Comparison of ENCODE assay signal across 8 cellular contexts in genomic region chr9:129944501-129945116, GRCh38.
DNase-seq lines count a peak whose midpoint lies in the region; ATAC-seq and TF ChIP-seq lines count a peak whose summit lies in the region.

No MANE protein-coding gene starts in this region.

- no peak overlapping the region for H2AFZ ChIP-seq in GM23248

- H3K4me1 ChIP-seq in GM23248 (ENCODE audit: insufficient read depth): peaks cover 12% of the 10 kb centered on the region
- peaks cover 29% of the 10 kb centered on the region for H3K4me1 ChIP-seq in effector memory CD4-positive, alpha-beta T cell (ENCODE audit: control insufficient read depth, insufficient read depth, low read length, poor library complexity, severe bottlenecking)

- H3K36me3 ChIP-seq in GM23248 (ENCODE audit: low read depth): no peaks in the 10 kb centered on the region
- H3K36me3 ChIP-seq in WERI-Rb-1: no peaks in the 10 kb centered on the region; the same call in none of the 2 replicates
- peaks cover 30% of the 10 kb centered on the region for H3K36me3 ChIP-seq in effector memory CD4-positive, alpha-beta T cell (ENCODE audit: control insufficient read depth, insufficient read depth, low read length)

- WGBS in GM23248 (ENCODE audit: low coverage in 1 of 2, low lambda C conversion rate in 2 of 2, missing lambda C conversion rate in 2 of 2), 2 experiments: 99% methylated on average over 6 of the region's 6 CpGs

- H3K27ac ChIP-seq in GM23248 (no peak overlapping the region), WERI-Rb-1 (no peak overlapping the region)
- peak overlapping the region; percentile 55 for H3K27ac ChIP-seq in effector memory CD4-positive, alpha-beta T cell (ENCODE audit: insufficient read depth, low read length, poor library complexity, severe bottlenecking)

- H3K27me3 ChIP-seq in GM23248 (replicated peaks; ENCODE audit: insufficient read depth): no peaks in the 10 kb centered on the region
- H3K27me3 ChIP-seq in WERI-Rb-1 (ENCODE audit: insufficient read depth, low read depth, severe bottlenecking): no peaks in the 10 kb centered on the region
- no peaks in the 10 kb centered on the region for H3K27me3 ChIP-seq in effector memory CD4-positive, alpha-beta T cell (replicated peaks; ENCODE audit: control insufficient read depth, insufficient read depth, low read length, poor library complexity, severe bottlenecking)

- no peak for DNase-seq in GM23248
- DNase-seq in WERI-Rb-1: no peak
- peak; percentile 46 to 52 (median 52) for DNase-seq in effector memory CD4-positive, alpha-beta T cell
- peak; percentile 10 for DNase-seq in stimulated activated CD8-positive, alpha-beta memory T cell treated with anti-CD3 and anti-CD28 coated beads, Interleukin-12 subunit alpha, Interleukin-12 subunit beta, amount 100 ng/mL, for 4 hours (ENCODE audit: low read depth)
- DNase-seq in DMS153 (lab: John Stamatoyannopoulos, UW): no peak
- DNase-seq in foreskin fibroblast: no peak

- H3F3A ChIP-seq in GM23248 (ENCODE audit: insufficient read depth): peaks cover 5% of the 10 kb centered on the region; the same call in 1 of the 2 replicates

- no peak for ATAC-seq in HG02852 (IDR thresholded peaks at IDR 0.05; ENCODE audit: unreplicated experiment)
- no peak for ATAC-seq in HG02610 (IDR thresholded peaks at IDR 0.05; ENCODE audit: unreplicated experiment)

- H3K9ac ChIP-seq in GM23248: no peak overlapping the region; the same call in 1 of the 2 replicates

- TF ChIP-seq CTCF in WERI-Rb-1 (IDR thresholded peaks at IDR 0.05; ENCODE audit: low read depth, low read length): 0 out of 2 replicates have a peak, but pooled peaks have one; percentile 4
- TF ChIP-seq CTCF in foreskin fibroblast (IDR thresholded peaks at IDR 0.05; ENCODE audit: low read depth, low read length): no peak

- H3K4me2 ChIP-seq in GM23248 (ENCODE audit: unreplicated experiment): peak overlapping the region; percentile 9

- in situ Hi-C loops in GM23248 (cut with MboI): no loop called here

- H3K9me3 ChIP-seq in GM23248 (ENCODE audit: low read depth) (no peaks in the 10 kb centered on the region), WERI-Rb-1 (ENCODE audit: severe bottlenecking) (peaks cover 15% of the 10 kb centered on the region)
- H3K9me3 ChIP-seq in effector memory CD4-positive, alpha-beta T cell (ENCODE audit: control insufficient read depth, low read length): peaks cover 6% of the 10 kb centered on the region

- no peaks in the 10 kb centered on the region for H3K79me2 ChIP-seq in GM23248 (ENCODE audit: insufficient read depth)

- H3K4me3 ChIP-seq in GM23248: no peak overlapping the region
- no peak overlapping the region for H3K4me3 ChIP-seq in WERI-Rb-1 (ENCODE audit: low read depth, low read length)
- no peak overlapping the region for H3K4me3 ChIP-seq in effector memory CD4-positive, alpha-beta T cell (ENCODE audit: insufficient read depth, low read depth, low read length, poor library complexity, severe bottlenecking)
- no peak overlapping the region for H3K4me3 ChIP-seq in foreskin fibroblast (ENCODE audit: low read depth in 1 of 2, low read length in 2 of 2)

- H3K9me2 ChIP-seq in GM23248 (ENCODE audit: insufficient read depth): no peaks in the 10 kb centered on the region

- no peaks in the 10 kb centered on the region for H4K20me1 ChIP-seq in GM23248 (ENCODE audit: insufficient read depth)

Comparison
In these comparisons a context has a peak if more than half of its experiments do, and no peak if none do; other contexts are left out.
1. DNase-seq: peak in effector memory CD4-positive, alpha-beta T cell (3 of 3) and stimulated activated CD8-positive, alpha-beta memory T cell treated with anti-CD3 and anti-CD28 coated beads, Interleukin-12 subunit alpha, Interleukin-12 subunit beta, amount 100 ng/mL, for 4 hours (single experiment); none in GM23248 (single experiment), WERI-Rb-1 (single experiment), DMS153 (single experiment) and foreskin fibroblast (0 of 2).